ENCODE assay signal across 1 cellular context in the genomic region with DNA sequence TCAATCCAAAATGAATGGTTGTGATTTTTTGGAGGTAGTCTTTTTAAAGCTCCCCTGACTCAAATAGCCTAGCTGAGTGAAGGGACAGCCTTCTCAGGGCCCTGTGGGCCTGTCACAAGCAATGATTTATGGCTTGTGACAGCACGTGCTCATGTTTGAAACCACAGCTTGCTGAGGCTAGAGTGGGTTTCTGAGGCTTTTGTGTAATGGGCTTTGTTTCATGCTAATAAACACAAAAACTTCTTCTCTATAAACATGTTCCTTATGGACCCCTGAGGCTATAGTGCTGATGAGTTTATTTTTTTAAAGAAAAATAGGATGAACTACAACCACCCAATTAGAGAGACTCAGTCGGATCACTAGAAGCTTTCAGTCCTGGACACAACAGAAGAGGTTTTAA.
TF ChIP-seq lines count a peak whose summit lies in the region.

No MANE protein-coding gene starts in this region.

TF ChIP-seq in HEK293, 187 proteins besides CTCF, POLR2A, EP300 and RAD21 (continued from another document):
- TF ChIP-seq, protein P1, sequence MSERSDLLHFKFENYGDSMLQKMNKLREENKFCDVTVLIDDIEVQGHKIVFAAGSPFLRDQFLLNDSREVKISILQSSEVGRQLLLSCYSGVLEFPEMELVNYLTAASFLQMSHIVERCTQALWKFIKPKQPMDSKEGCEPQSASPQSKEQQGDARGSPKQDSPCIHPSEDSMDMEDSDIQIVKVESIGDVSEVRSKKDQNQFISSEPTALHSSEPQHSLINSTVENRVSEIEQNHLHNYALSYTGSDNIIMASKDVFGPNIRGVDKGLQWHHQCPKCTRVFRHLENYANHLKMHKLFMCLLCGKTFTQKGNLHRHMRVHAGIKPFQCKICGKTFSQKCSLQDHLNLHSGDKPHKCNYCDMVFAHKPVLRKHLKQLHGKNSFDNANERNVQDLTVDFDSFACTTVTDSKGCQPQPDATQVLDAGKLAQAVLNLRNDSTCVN (tag by site-specific recombination; optimal IDR thresholded peaks at IDR 0.05), result no peak
- TF ChIP-seq ZNF10 (tag by site-specific recombination; IDR thresholded peaks at IDR 0.05), result no peak
- TF ChIP-seq MEIS1 (CRISPR knock-in tag; IDR thresholded peaks at IDR 0.05; ENCODE audit: borderline replicate concordance), result peak; percentile 93
- no peak for TF ChIP-seq WT1 (tag by site-specific recombination; IDR thresholded peaks at IDR 0.05)
- TF ChIP-seq, protein P2, sequence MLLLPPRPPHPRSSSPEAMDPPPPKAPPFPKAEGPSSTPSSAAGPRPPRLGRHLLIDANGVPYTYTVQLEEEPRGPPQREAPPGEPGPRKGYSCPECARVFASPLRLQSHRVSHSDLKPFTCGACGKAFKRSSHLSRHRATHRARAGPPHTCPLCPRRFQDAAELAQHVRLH (tag by site-specific recombination; IDR thresholded peaks at IDR 0.05), result no peak
- 0 out of 2 replicates have a peak, but pooled peaks have one; percentile 13 for TF ChIP-seq FEZF1 (tag by site-specific recombination; IDR thresholded peaks at IDR 0.05)
- peak; percentile 47 for TF ChIP-seq ZIC2 (tag by site-specific recombination; IDR thresholded peaks at IDR 0.05)
- TF ChIP-seq ZNF473 (tag by site-specific recombination; IDR thresholded peaks at IDR 0.05), result no peak
- no peak for TF ChIP-seq ZNF571 (tag by site-specific recombination; IDR thresholded peaks at IDR 0.05)
- TF ChIP-seq ZNF501 (tag by site-specific recombination; IDR thresholded peaks at IDR 0.05), result no peak
- TF ChIP-seq, protein P3, sequence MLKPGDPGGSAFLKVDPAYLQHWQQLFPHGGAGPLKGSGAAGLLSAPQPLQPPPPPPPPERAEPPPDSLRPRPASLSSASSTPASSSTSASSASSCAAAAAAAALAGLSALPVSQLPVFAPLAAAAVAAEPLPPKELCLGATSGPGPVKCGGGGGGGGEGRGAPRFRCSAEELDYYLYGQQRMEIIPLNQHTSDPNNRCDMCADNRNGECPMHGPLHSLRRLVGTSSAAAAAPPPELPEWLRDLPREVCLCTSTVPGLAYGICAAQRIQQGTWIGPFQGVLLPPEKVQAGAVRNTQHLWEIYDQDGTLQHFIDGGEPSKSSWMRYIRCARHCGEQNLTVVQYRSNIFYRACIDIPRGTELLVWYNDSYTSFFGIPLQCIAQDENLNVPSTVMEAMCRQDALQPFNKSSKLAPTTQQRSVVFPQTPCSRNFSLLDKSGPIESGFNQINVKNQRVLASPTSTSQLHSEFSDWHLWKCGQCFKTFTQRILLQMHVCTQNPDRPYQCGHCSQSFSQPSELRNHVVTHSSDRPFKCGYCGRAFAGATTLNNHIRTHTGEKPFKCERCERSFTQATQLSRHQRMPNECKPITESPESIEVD (tag by site-specific recombination; IDR thresholded peaks at IDR 0.05), result peak; percentile 51
- TF ChIP-seq, protein P4, sequence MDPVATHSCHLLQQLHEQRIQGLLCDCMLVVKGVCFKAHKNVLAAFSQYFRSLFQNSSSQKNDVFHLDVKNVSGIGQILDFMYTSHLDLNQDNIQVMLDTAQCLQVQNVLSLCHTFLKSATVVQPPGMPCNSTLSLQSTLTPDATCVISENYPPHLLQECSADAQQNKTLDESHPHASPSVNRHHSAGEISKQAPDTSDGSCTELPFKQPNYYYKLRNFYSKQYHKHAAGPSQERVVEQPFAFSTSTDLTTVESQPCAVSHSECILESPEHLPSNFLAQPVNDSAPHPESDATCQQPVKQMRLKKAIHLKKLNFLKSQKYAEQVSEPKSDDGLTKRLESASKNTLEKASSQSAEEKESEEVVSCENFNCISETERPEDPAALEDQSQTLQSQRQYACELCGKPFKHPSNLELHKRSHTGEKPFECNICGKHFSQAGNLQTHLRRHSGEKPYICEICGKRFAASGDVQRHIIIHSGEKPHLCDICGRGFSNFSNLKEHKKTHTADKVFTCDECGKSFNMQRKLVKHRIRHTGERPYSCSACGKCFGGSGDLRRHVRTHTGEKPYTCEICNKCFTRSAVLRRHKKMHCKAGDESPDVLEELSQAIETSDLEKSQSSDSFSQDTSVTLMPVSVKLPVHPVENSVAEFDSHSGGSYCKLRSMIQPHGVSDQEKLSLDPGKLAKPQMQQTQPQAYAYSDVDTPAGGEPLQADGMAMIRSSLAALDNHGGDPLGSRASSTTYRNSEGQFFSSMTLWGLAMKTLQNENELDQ (tag by site-specific recombination; IDR thresholded peaks at IDR 0.05; ENCODE audit: low read depth), result no peak
- no peak for TF ChIP-seq ZNF174 (tag by site-specific recombination; IDR thresholded peaks at IDR 0.05)
- no peak for TF ChIP-seq ZNF785 (tag by site-specific recombination; IDR thresholded peaks at IDR 0.05)
